ENCODE assay signal across 8 cellular contexts in the genomic region with DNA sequence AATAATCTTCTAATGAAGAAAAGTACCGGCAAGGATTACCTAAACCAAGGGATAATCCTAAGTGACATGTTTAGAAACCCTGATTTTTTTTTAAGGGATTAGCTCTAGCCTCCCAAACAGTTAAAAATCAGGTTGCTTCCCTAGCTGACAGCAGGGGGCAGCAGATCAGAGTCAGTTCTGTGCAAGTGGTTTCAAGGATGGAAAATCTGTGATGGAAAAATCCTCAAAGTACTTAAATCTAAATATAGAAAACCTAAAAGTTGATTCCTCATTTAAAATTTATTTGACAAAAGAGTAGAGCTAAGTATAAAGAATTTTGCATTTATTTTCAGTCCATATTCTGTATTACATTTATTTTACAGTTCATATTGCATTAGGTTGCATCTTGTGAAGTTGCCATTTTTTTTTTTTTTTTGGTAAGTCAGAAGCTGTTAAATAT.
DNase-seq lines count a peak whose midpoint lies in the region; ATAC-seq and TF ChIP-seq lines count a peak whose summit lies in the region.

No MANE protein-coding gene starts in this region.

- H3K79me2 ChIP-seq in OCI-LY3 (ENCODE audit: low read length), result no peaks in the 10 kb centered on the region

- no peak for TF ChIP-seq POLR2A in sigmoid colon (IDR thresholded peaks at IDR 0.05)

- H3K36me3 ChIP-seq in CD4-positive, alpha-beta memory T cell (ENCODE audit: insufficient read depth, low read length), result no peaks in the 10 kb centered on the region
- H3K36me3 ChIP-seq in OCI-LY3 (replicated peaks; ENCODE audit: low read depth, low read length), result no peaks in the 10 kb centered on the region
- no peaks in the 10 kb centered on the region for H3K36me3 ChIP-seq in sigmoid colon

- H3K4me2 ChIP-seq in OCI-LY3 (ENCODE audit: low read length), result no peak overlapping the region

- peak in 4 of 5 donors; percentile 14 to 32 (median 20) for DNase-seq in CD4-positive, alpha-beta memory T cell
- DNase-seq in GM19238 (ENCODE audit: insufficient read length, low spot score) (peak; percentile 13), head of caudate nucleus (peak; percentile 28 to 91 (median 78)), sigmoid colon (no peak)
- peak; percentile 33 for DNase-seq in activated naive CD4-positive, alpha-beta T cell treated with Interleukin-2 at 50 U/mL for 16 hours

- TF ChIP-seq EP300 in Ishikawa (IDR thresholded peaks at IDR 0.05; ENCODE audit: borderline replicate concordance), result no peak
- TF ChIP-seq EP300 in sigmoid colon (IDR thresholded peaks at IDR 0.05), result no peak

- H3K27me3 Mint-ChIP-seq in CD4-positive, alpha-beta memory T cell, result peaks cover 3 to 14% of the 10 kb centered on the region in 2 donors

- H3K27ac ChIP-seq in CD4-positive, alpha-beta memory T cell (ENCODE audit: low read depth, low read length), result no peak overlapping the region
- H3K27ac ChIP-seq in OCI-LY3 (ENCODE audit: low read length) (no peak overlapping the region), sigmoid colon (no peak overlapping the region)

- TF ChIP-seq RAD21 in Ishikawa (IDR thresholded peaks at IDR 0.05; ENCODE audit: low read depth), result peak; percentile 70

- POLR2A ChIA-PET in CD4-positive, alpha-beta memory T cell (lab: Charles Lee; ENCODE audit: partially characterized antibody), result no interaction called here

- H3K4me3 Mint-ChIP-seq in CD4-positive, alpha-beta memory T cell, result no peak overlapping the region

- TF ChIP-seq CTCF in OCI-LY3 (IDR thresholded peaks at IDR 0.05; ENCODE audit: low read depth, low read length) (peak; percentile 88), sigmoid colon (IDR thresholded peaks at IDR 0.05) (peak in 3 of 4 experiments; percentile 17 to 36 (median 35))

- H3K9ac ChIP-seq in OCI-LY3 (ENCODE audit: low read length), result no peak overlapping the region

- no peak overlapping the region for H3K27ac Mint-ChIP-seq in CD4-positive, alpha-beta memory T cell

- ATAC-seq in GM18511 (IDR thresholded peaks at IDR 0.05; ENCODE audit: unreplicated experiment), result no peak

- no peaks in the 10 kb centered on the region for H4K20me1 ChIP-seq in OCI-LY3 (ENCODE audit: insufficient read depth, low read length)

- H3K36me3 Mint-ChIP-seq in CD4-positive, alpha-beta memory T cell, result no peaks in the 10 kb centered on the region

- CTCF ChIA-PET in CD4-positive, alpha-beta memory T cell (lab: Charles Lee; ENCODE audit: partially characterized antibody), result interaction anchor here (0.7 to 2.6 kb wide), 13 partner anchors 10 to 1771 kb away, joined by 3 to 15 read pairs (median 5); no protein-coding TSS in a partner anchor

- H3K4me1 Mint-ChIP-seq in CD4-positive, alpha-beta memory T cell, result peaks cover 0 to 1% (median 0%) of the 10 kb centered on the region in 4 donors

- intact Hi-C loops in CD4-positive, alpha-beta memory T cell (cut with micrococcal nuclease), result no loop called here
- intact Hi-C loops in head of caudate nucleus (cut with DNase I) (loop anchor here (10.0 kb wide), 2 partner anchors 86 to 666 kb away; no protein-coding TSS in a partner anchor), sigmoid colon (cut with DNase I) (no loop called here)

- H3K9me3 ChIP-seq in CD4-positive, alpha-beta memory T cell (ENCODE audit: control insufficient read depth in 1 of 2, low read length in 2 of 2), result no peaks in the 10 kb centered on the region
- H3K9me3 ChIP-seq in OCI-LY3 (ENCODE audit: insufficient read depth, low read length) (no peaks in the 10 kb centered on the region), sigmoid colon (no peaks in the 10 kb centered on the region)

- H3K27me3 ChIP-seq in CD4-positive, alpha-beta memory T cell (ENCODE audit: insufficient read depth, low read length), result no peaks in the 10 kb centered on the region
- H3K27me3 ChIP-seq in OCI-LY3 (ENCODE audit: low read depth, low read length) (no peaks in the 10 kb centered on the region), sigmoid colon (no peaks in the 10 kb centered on the region)

- 23 to 33% methylated on average over 1 of the region's 1 CpG for WGBS in sigmoid colon, 2 donors

- no peaks in the 10 kb centered on the region for H3K9me3 Mint-ChIP-seq in CD4-positive, alpha-beta memory T cell

- H3K4me3 ChIP-seq in CD4-positive, alpha-beta memory T cell (ENCODE audit: low read length in 2 of 2), result no peak overlapping the region
- H3K4me3 ChIP-seq in OCI-LY3 (ENCODE audit: low read length) (no peak overlapping the region), sigmoid colon (no peak overlapping the region)

- H3K4me1 ChIP-seq in CD4-positive, alpha-beta memory T cell (ENCODE audit: insufficient read depth, low read length), result no peaks in the 10 kb centered on the region
- H3K4me1 ChIP-seq in OCI-LY3 (ENCODE audit: low read length), result no peaks in the 10 kb centered on the region; the same call in 1 of the 2 replicates
- no peaks in the 10 kb centered on the region for H3K4me1 ChIP-seq in sigmoid colon

- no peak overlapping the region for H2AFZ ChIP-seq in OCI-LY3 (ENCODE audit: low read depth, low read length)

TF ChIP-seq in Ishikawa, 13 proteins besides CTCF, POLR2A, EP300 and RAD21:
- TF ChIP-seq NFIC (IDR thresholded peaks at IDR 0.05) (no peak), TAF1 (IDR thresholded peaks at IDR 0.05; ENCODE audit: low read depth) (no peak), CEBPB (IDR thresholded peaks at IDR 0.05) (no peak), EGR1 (IDR thresholded peaks at IDR 0.05) (no peak), FOXM1 (IDR thresholded peaks at IDR 0.05; ENCODE audit: borderline replicate concordance, low read depth) (no peak), TEAD4 (IDR thresholded peaks at IDR 0.05) (no peak), TCF12 (IDR thresholded peaks at IDR 0.05; ENCODE audit: low read depth) (no peak), CREB1 (IDR thresholded peaks at IDR 0.05; ENCODE audit: low read depth) (no peak), YY1 (IDR thresholded peaks at IDR 0.05; ENCODE audit: low read depth) (no peak), ZBTB7A (IDR thresholded peaks at IDR 0.05; ENCODE audit: low read depth) (no peak)
- TF ChIP-seq, protein P1, sequence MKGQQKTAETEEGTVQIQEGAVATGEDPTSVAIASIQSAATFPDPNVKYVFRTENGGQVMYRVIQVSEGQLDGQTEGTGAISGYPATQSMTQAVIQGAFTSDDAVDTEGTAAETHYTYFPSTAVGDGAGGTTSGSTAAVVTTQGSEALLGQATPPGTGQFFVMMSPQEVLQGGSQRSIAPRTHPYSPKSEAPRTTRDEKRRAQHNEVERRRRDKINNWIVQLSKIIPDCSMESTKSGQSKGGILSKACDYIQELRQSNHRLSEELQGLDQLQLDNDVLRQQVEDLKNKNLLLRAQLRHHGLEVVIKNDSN (IDR thresholded peaks at IDR 0.05), result no peak
- TF ChIP-seq, protein P2, sequence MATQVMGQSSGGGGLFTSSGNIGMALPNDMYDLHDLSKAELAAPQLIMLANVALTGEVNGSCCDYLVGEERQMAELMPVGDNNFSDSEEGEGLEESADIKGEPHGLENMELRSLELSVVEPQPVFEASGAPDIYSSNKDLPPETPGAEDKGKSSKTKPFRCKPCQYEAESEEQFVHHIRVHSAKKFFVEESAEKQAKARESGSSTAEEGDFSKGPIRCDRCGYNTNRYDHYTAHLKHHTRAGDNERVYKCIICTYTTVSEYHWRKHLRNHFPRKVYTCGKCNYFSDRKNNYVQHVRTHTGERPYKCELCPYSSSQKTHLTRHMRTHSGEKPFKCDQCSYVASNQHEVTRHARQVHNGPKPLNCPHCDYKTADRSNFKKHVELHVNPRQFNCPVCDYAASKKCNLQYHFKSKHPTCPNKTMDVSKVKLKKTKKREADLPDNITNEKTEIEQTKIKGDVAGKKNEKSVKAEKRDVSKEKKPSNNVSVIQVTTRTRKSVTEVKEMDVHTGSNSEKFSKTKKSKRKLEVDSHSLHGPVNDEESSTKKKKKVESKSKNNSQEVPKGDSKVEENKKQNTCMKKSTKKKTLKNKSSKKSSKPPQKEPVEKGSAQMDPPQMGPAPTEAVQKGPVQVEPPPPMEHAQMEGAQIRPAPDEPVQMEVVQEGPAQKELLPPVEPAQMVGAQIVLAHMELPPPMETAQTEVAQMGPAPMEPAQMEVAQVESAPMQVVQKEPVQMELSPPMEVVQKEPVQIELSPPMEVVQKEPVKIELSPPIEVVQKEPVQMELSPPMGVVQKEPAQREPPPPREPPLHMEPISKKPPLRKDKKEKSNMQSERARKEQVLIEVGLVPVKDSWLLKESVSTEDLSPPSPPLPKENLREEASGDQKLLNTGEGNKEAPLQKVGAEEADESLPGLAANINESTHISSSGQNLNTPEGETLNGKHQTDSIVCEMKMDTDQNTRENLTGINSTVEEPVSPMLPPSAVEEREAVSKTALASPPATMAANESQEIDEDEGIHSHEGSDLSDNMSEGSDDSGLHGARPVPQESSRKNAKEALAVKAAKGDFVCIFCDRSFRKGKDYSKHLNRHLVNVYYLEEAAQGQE (IDR thresholded peaks at IDR 0.05; ENCODE audit: low read depth), result no peak
- TF ChIP-seq, protein P3, sequence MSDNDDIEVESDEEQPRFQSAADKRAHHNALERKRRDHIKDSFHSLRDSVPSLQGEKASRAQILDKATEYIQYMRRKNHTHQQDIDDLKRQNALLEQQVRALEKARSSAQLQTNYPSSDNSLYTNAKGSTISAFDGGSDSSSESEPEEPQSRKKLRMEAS (IDR thresholded peaks at IDR 0.05), result no peak
TF ChIP-seq in Ishikawa: peak in this region for 0.
